Comparison of ENCODE assay signal across 15 cellular contexts in the genomic region with DNA sequence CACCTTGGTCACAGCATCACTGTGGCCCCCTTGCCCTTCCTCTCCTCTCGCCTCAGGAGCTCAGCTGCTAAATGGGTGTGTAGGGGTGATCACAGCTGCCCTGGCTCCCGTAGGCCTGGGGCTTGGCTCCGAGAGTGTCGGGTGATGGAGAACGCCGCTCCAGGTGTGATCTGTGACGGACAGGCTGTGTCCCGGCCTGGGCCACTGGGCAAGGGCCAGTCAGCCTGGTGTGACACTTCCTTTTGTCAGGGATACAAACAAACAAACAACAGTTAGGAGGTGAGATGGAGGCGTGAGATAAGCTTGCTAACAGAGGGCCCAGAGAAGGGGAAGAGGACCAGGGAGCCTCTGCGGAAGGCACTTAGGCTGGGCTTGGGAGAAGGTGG. TPM values are rescaled to one million over a fixed set of nuclear protein-coding genes. Genes with fewer than 3 reads are reported as not detected.
DNase-seq lines count a peak whose midpoint lies in the region; ATAC-seq and TF ChIP-seq lines count a peak whose summit lies in the region.
"Had no signal": no experiment of that assay in that cellular context is flagged by ENCODE, and none has a peak within 500 bp of the region (broad histone marks: within the 10 kb centered on the region; RNA-seq: fewer than 3 reads in every experiment).

No MANE protein-coding gene starts in this region.

- H2BK120ac ChIP-seq in mesendoderm (ENCODE audit: low read depth, low read length), result no peak overlapping the region

- TF ChIP-seq POLR2A in tibial nerve (IDR thresholded peaks at IDR 0.05), result no peak

- no peaks in the 10 kb centered on the region for H3K9me3 Mint-ChIP-seq in activated T-cell treated with anti-CD3 and anti-CD28 coated beads, Interleukin-2, amount 50 U/mL, for 4 hours
- no peaks in the 10 kb centered on the region for H3K9me3 Mint-ChIP-seq in chondrocyte (ENCODE audit: low read depth)
- H3K9me3 Mint-ChIP-seq in activated CD4-positive, alpha-beta memory T cell treated with anti-CD3 and anti-CD28 coated beads, Interleukin-2, amount 10 ng/mL, durations not matched to agents 7 days and 5 days, result no peaks in the 10 kb centered on the region

- H3K79me1 ChIP-seq in mesendoderm (ENCODE audit: low read length), result no peaks in the 10 kb centered on the region

- no peak overlapping the region for H3K27ac ChIP-seq in mesendoderm (ENCODE audit: low read depth, low read length)
- peak overlapping the region in 3 of 4 donors; percentile 62 to 95 (median 86) for H3K27ac ChIP-seq in tibial nerve
- H3K27ac ChIP-seq: foreskin keratinocyte, GM23248, PC-9 had no signal

- H3K4ac ChIP-seq in mesendoderm (ENCODE audit: low read depth, low read length), result no peak overlapping the region

- H3K18ac ChIP-seq in mesendoderm (ENCODE audit: low read length), result no peak overlapping the region

- ATAC-seq in activated T-cell treated with anti-CD3 and anti-CD28 coated beads, Interleukin-2, amount 50 U/mL, for 4 hours, result no peak
- ATAC-seq: foreskin keratinocyte had no signal

- no peak for DNase-seq in activated T-cell treated with anti-CD3 and anti-CD28 coated beads, Interleukin-2, amount 50 U/mL, for 4 hours
- no peak for DNase-seq in activated T-cell treated with anti-CD3 and anti-CD28 coated beads, Interleukin-2, amount 50 U/mL, for 48 hours
- DNase-seq in chondrocyte (ENCODE audit: low spot score) (no peak), mesendoderm (peak; percentile 92), tibial nerve (ENCODE audit: low spot score in 2 of 2) (no peak), T-helper 2 cell (no peak), putamen (ENCODE audit: low spot score) (no peak)
- DNase-seq in activated CD4-positive, alpha-beta memory T cell treated with anti-CD3 and anti-CD28 coated beads, Interleukin-2, amount 10 ng/mL, durations not matched to agents 7 days and 5 days, result no peak
- DNase-seq: activated CD4-positive, CD25-positive, alpha-beta regulatory T cell treated with anti-CD3 and anti-CD28 coated beads, Interleukin-2, amount 50 U/mL, for 72 hours; activated T-cell treated with anti-CD3 and anti-CD28 coated beads for 4 hours; foreskin keratinocyte; GM23248; NCI-H1417; stimulated activated CD4-positive, alpha-beta T cell treated with anti-CD3 and anti-CD28 coated beads, Interleukin-1b, Interleukin-23, amount 100 ng/mL, for 48 hours had no signal

- H3K36me3 Mint-ChIP-seq in activated T-cell treated with anti-CD3 and anti-CD28 coated beads, Interleukin-2, amount 50 U/mL, for 4 hours (ENCODE audit: insufficient read depth), result no peaks in the 10 kb centered on the region
- H3K36me3 Mint-ChIP-seq in chondrocyte (ENCODE audit: low read depth), result no peaks in the 10 kb centered on the region
- no peaks in the 10 kb centered on the region for H3K36me3 Mint-ChIP-seq in activated CD4-positive, alpha-beta memory T cell treated with anti-CD3 and anti-CD28 coated beads, Interleukin-2, amount 10 ng/mL, durations not matched to agents 7 days and 5 days (ENCODE audit: low read depth)

- peak overlapping the region; percentile 52 for H3K27ac Mint-ChIP-seq in chondrocyte (ENCODE audit: unreplicated experiment)
- no peak overlapping the region for H3K27ac Mint-ChIP-seq in activated CD4-positive, alpha-beta memory T cell treated with anti-CD3 and anti-CD28 coated beads, Interleukin-2, amount 10 ng/mL, durations not matched to agents 7 days and 5 days

- CTCF ChIA-PET in activated CD4-positive, alpha-beta memory T cell treated with anti-CD3 and anti-CD28 coated beads, Interleukin-2, amount 10 ng/mL, durations not matched to agents 7 days and 5 days (lab: Charles Lee), result interaction anchor here (1.2 kb wide), 1 partner anchor 21 kb away, joined by 4 read pairs; no protein-coding TSS in a partner anchor

- no peak overlapping the region for H2BK5ac ChIP-seq in mesendoderm (ENCODE audit: low read length)

- no peak overlapping the region for H4K5ac ChIP-seq in mesendoderm (ENCODE audit: low read length)

- no peak overlapping the region for H3K9ac ChIP-seq in mesendoderm (ENCODE audit: low read length)
- H3K9ac ChIP-seq: GM23248 had no signal

- H2AK5ac ChIP-seq in mesendoderm (ENCODE audit: low read length), result no peak overlapping the region

- H3K27me3 Mint-ChIP-seq in activated T-cell treated with anti-CD3 and anti-CD28 coated beads, Interleukin-2, amount 50 U/mL, for 4 hours (ENCODE audit: low read depth), result peaks cover 22% of the 10 kb centered on the region
- H3K27me3 Mint-ChIP-seq in chondrocyte (ENCODE audit: low read depth), result no peaks in the 10 kb centered on the region
- peaks cover 38% of the 10 kb centered on the region for H3K27me3 Mint-ChIP-seq in activated CD4-positive, alpha-beta memory T cell treated with anti-CD3 and anti-CD28 coated beads, Interleukin-2, amount 10 ng/mL, durations not matched to agents 7 days and 5 days

- no peak overlapping the region for H3K23ac ChIP-seq in mesendoderm (ENCODE audit: low read length)

- H3K4me3 Mint-ChIP-seq in activated T-cell treated with anti-CD3 and anti-CD28 coated beads, Interleukin-2, amount 50 U/mL, for 4 hours, result peak overlapping the region; percentile 55
- H3K4me3 Mint-ChIP-seq in chondrocyte (ENCODE audit: unreplicated experiment), result peak overlapping the region; percentile 83
- no peak overlapping the region for H3K4me3 Mint-ChIP-seq in activated CD4-positive, alpha-beta memory T cell treated with anti-CD3 and anti-CD28 coated beads, Interleukin-2, amount 10 ng/mL, durations not matched to agents 7 days and 5 days

- H3K4me3 ChIP-seq in mesendoderm (ENCODE audit: low read length) (no peak overlapping the region), tibial nerve (peak overlapping the region in 3 of 4 donors; percentile 15 to 43 (median 40))
- H3K4me3 ChIP-seq: GM23248, PC-9 had no signal

- H3K4me2 ChIP-seq in mesendoderm (ENCODE audit: low read length), result no peak overlapping the region
- H3K4me2 ChIP-seq: PC-9 had no signal

- H2BK15ac ChIP-seq in mesendoderm (replicated peaks; ENCODE audit: low read depth), result no peak overlapping the region

- no peaks in the 10 kb centered on the region for H3K36me3 ChIP-seq in mesendoderm (ENCODE audit: control insufficient read depth, insufficient read depth, low read length)
- H3K36me3 ChIP-seq in tibial nerve, result no peaks in the 10 kb centered on the region

- H3K27me3 ChIP-seq in mesendoderm (ENCODE audit: insufficient read depth, low read length, poor library complexity) (no peaks in the 10 kb centered on the region), tibial nerve (peaks cover 0 to 12% of the 10 kb centered on the region in 2 donors)
- H3K27me3 ChIP-seq: foreskin keratinocyte had no signal

- no peaks in the 10 kb centered on the region for H3K79me2 ChIP-seq in mesendoderm (ENCODE audit: control insufficient read depth, insufficient read depth, low read length)

- H3K9me3 ChIP-seq in tibial nerve, result no peaks in the 10 kb centered on the region

- no peak for TF ChIP-seq CTCF in chondrocyte (IDR thresholded peaks at IDR 0.05)
- no peak for TF ChIP-seq CTCF in tibial nerve (IDR thresholded peaks at IDR 0.05)

- no peak overlapping the region for H4K8ac ChIP-seq in mesendoderm (ENCODE audit: low read depth, low read length)

- peaks cover 9% of the 10 kb centered on the region for H3K4me1 ChIP-seq in mesendoderm (ENCODE audit: control insufficient read depth, low read depth, low read length)
- H3K4me1 ChIP-seq in tibial nerve, result peaks cover 0 to 71% (median 38%) of the 10 kb centered on the region in 4 donors

- POLR2A ChIA-PET in activated CD4-positive, alpha-beta memory T cell treated with anti-CD3 and anti-CD28 coated beads, Interleukin-2, amount 10 ng/mL, durations not matched to agents 7 days and 5 days (lab: Charles Lee), result interaction anchor here (1.0 to 1.7 kb wide), 2 partner anchors 28 to 53 kb away, joined by 3 to 5 read pairs; no protein-coding TSS in a partner anchor

- no peak overlapping the region for H3K56ac ChIP-seq in mesendoderm (ENCODE audit: low read length)

- no peak for TF ChIP-seq EP300 in tibial nerve (IDR thresholded peaks at IDR 0.05)

- WGBS in mesendoderm (ENCODE audit: extremely low coverage, insufficient coverage, low lambda C conversion rate), result no CpG with 5 or more reads among the region's 10 CpGs
- WGBS in tibial nerve, 2 donors, result 82 to 85% methylated on average over 9 to 10 of the region's 10 CpGs

- peaks cover 15% of the 10 kb centered on the region for H3K4me1 Mint-ChIP-seq in activated T-cell treated with anti-CD3 and anti-CD28 coated beads, Interleukin-2, amount 50 U/mL, for 4 hours (ENCODE audit: low read depth)
- peaks cover 59% of the 10 kb centered on the region for H3K4me1 Mint-ChIP-seq in chondrocyte (ENCODE audit: low read depth)
- peaks cover 14% of the 10 kb centered on the region for H3K4me1 Mint-ChIP-seq in activated CD4-positive, alpha-beta memory T cell treated with anti-CD3 and anti-CD28 coated beads, Interleukin-2, amount 10 ng/mL, durations not matched to agents 7 days and 5 days

RNA-seq across cellular contexts. Expression of a gene that starts 2.0 kb away (rescaled TPM):
- 10 to 100 TPM in 1 of 3 donors, 1 to 10 TPM in 2; 3.6 to 11.9 (median 6.7) TPM for total RNA-seq in activated T-cell treated with anti-CD3 and anti-CD28 coated beads, Interleukin-2, amount 50 U/mL, for 4 hours
- total RNA-seq in chondrocyte (16.8 to 57.8 TPM (median 56.3 TPM) in 3 replicates), tibial nerve (10 to 100 TPM in 3 of 4 donors, 1 to 10 TPM in 1; 9.0 to 59.4 (median 41.8) TPM)
- polyA plus RNA-seq in mesendoderm (2013, experiment 1 of 2), result 1.3 TPM
- polyA plus RNA-seq in mesendoderm (2013, experiment 2 of 2), result 1.1 TPM
- total RNA-seq in activated CD4-positive, alpha-beta memory T cell treated with anti-CD3 and anti-CD28 coated beads, Interleukin-2, amount 10 ng/mL, durations not matched to agents 7 days and 5 days, result 1 to 10 TPM; 7.4 to 8.3 TPM

RNA-seq across cellular contexts. Expression of a gene that starts 37.7 kb away (rescaled TPM):
- not detected for total RNA-seq in activated T-cell treated with anti-CD3 and anti-CD28 coated beads, Interleukin-2, amount 50 U/mL, for 4 hours
- not detected in 3 replicates for total RNA-seq in chondrocyte
- polyA plus RNA-seq in mesendoderm (2013, experiment 1 of 2), result 0.06 TPM
- 0.10 TPM for polyA plus RNA-seq in mesendoderm (2013, experiment 2 of 2)
- total RNA-seq in tibial nerve, result 1 to 10 TPM in 1 of 4 donors, under 1 TPM in 2, not detected in 1; 0.21 to 1.8 (median 0.90) TPM
- not detected for total RNA-seq in activated CD4-positive, alpha-beta memory T cell treated with anti-CD3 and anti-CD28 coated beads, Interleukin-2, amount 10 ng/mL, durations not matched to agents 7 days and 5 days
- total RNA-seq: foreskin keratinocyte, GM23248, PC-9 had no signal
- polyA plus RNA-seq: foreskin keratinocyte, GM23248 had no signal
